Comparison of ENCODE assay signal across 8 cellular contexts in genomic region chr11:34492806-34493414, GRCh38. TPM values are rescaled to one million over a fixed set of nuclear protein-coding genes. Genes with fewer than 3 reads are reported as not detected.
DNase-seq lines count a peak whose midpoint lies in the region; ATAC-seq, FAIRE-seq and TF ChIP-seq lines count a peak whose summit lies in the region.

No MANE protein-coding gene starts in this region.

- H4K5ac ChIP-seq in H1 (ENCODE audit: insufficient read length, low read depth, low read length) = no peak overlapping the region

- no peak overlapping the region for H2AK5ac ChIP-seq in H1 (ENCODE audit: low read depth, low read length)

- H3K36me3 ChIP-seq in A673 (ENCODE audit: insufficient read depth, low read length, poor library complexity, severe bottlenecking) (no peaks in the 10 kb centered on the region), H1 (ENCODE audit: control insufficient read depth in 2 of 4, insufficient read depth in 4 of 4, low read length in 3 of 4) (no peaks in the 10 kb centered on the region), tibial nerve (no peaks in the 10 kb centered on the region)

- TF ChIP-seq EP300 in H1 (IDR thresholded peaks at IDR 0.05; ENCODE audit: borderline replicate concordance in 1 of 2, low read depth in 2 of 2, low read length in 2 of 2) (no peak), tibial nerve (IDR thresholded peaks at IDR 0.05) (no peak)

- H2AFZ ChIP-seq in H1 (ENCODE audit: low read length) = no peak overlapping the region

- no peaks in the 10 kb centered on the region for H3K27me3 ChIP-seq in A673 (replicated peaks; ENCODE audit: insufficient read depth, low read depth, low read length, poor library complexity)
- H3K27me3 ChIP-seq in H1 (replicated peaks in 1 of 4; ENCODE audit: control insufficient read depth in 3 of 4, extremely low read depth in 1 of 4, insufficient read depth in 3 of 4, low read length in 3 of 4) = no peaks in the 10 kb centered on the region
- H3K27me3 ChIP-seq in tibial nerve = no peaks in the 10 kb centered on the region

- H3K4me1 ChIP-seq in A673 (ENCODE audit: insufficient read depth, low read length, poor library complexity, severe bottlenecking) (no peaks in the 10 kb centered on the region), H1 (replicated peaks in 1 of 4; ENCODE audit: control insufficient read depth in 3 of 4, insufficient read depth in 4 of 4, low read length in 3 of 4) (no peaks in the 10 kb centered on the region), tibial nerve (peaks cover 0 to 7% (median 0%) of the 10 kb centered on the region in 4 donors)

- H3K79me2 ChIP-seq in H1 (ENCODE audit: control insufficient read depth in 1 of 2, insufficient read depth in 2 of 2, low read length in 2 of 2) = no peaks in the 10 kb centered on the region

- POLR2A ChIA-PET in A673 (lab: Charles Lee; ENCODE audit: low non-redundant PET) (interaction anchor here (0.5 kb wide), 1 partner anchor 65 kb away, joined by 13 read pairs; no protein-coding TSS in a partner anchor), H1 (lab: Charles Lee; ENCODE audit: partially characterized antibody) (no interaction called here)

- H3K14ac ChIP-seq in H1 (ENCODE audit: insufficient read length) = no peak overlapping the region

- H3K9me3 ChIP-seq in A673 (ENCODE audit: low read depth, low read length, poor library complexity, severe bottlenecking) (no peaks in the 10 kb centered on the region), H1 (ENCODE audit: insufficient read depth in 2 of 2, low read depth in 1 of 2, low read length in 1 of 2) (no peaks in the 10 kb centered on the region), tibial nerve (no peaks in the 10 kb centered on the region)

- no peak overlapping the region for H3K4me2 ChIP-seq in H1 (ENCODE audit: insufficient read depth in 1 of 2, low read depth in 2 of 2, low read length in 2 of 2)

- CTCF ChIA-PET in A673 (lab: Charles Lee) = interaction anchor here (0.7 to 1.9 kb wide), 8 partner anchors 127 to 684 kb away, joined by 3 to 15 read pairs (median 4); no protein-coding TSS in a partner anchor
- CTCF ChIA-PET in H1 (lab: Charles Lee; ENCODE audit: partially characterized antibody) = interaction anchor here (0.6 to 3.1 kb wide), 53 partner anchors 8 to 979 kb away, joined by 3 to 24 read pairs (median 3); partner anchors contain the start of gene CAT

- WGBS in H1 (ENCODE audit: extremely low coverage in 1 of 2, insufficient coverage in 1 of 2, insufficient read length in 1 of 2, insufficient replicate concordance in 2 of 2, low coverage in 1 of 2, low lambda C conversion rate in 2 of 2, missing lambda C conversion rate in 1 of 2), 2 experiments = 73% methylated on average over 8 of the region's 8 CpGs; no CpG with 5 or more reads in 1 of the 2 experiments
- WGBS in tibial nerve, 2 donors = 42% methylated on average over 8 of the region's 8 CpGs

- H3K27ac ChIP-seq in A673 (ENCODE audit: low read depth, low read length, poor library complexity, severe bottlenecking) (no peak overlapping the region), H1 (ENCODE audit: low read depth, low read length) (no peak overlapping the region), tibial nerve (no peak overlapping the region)

- H2BK15ac ChIP-seq in H1 (ENCODE audit: low read length) = no peak overlapping the region

- FAIRE-seq in H1 (lab: Jason Lieb, UNC) = peak; percentile 75

- no peak overlapping the region for H2BK20ac ChIP-seq in H1 (ENCODE audit: low read length)

- intact Hi-C loops in A673 (cut with micrococcal nuclease; ENCODE audit: unreplicated experiment) = loop anchor here (2.0 to 5.0 kb wide), 4 partner anchors 126 to 656 kb away; no protein-coding TSS in a partner anchor

- H3K23me2 ChIP-seq in H1 (ENCODE audit: low read depth, low read length) = no peaks in the 10 kb centered on the region

- TF ChIP-seq RAD21 in H1 (IDR thresholded peaks at IDR 0.05 in 1 of 2, conservative IDR thresholded peaks at IDR 0.05 in 1 of 2; ENCODE audit: low read depth in 2 of 2, low read length in 2 of 2) = peak; percentile 67 to 74

- TF ChIP-seq CTCF in A673 (conservative IDR thresholded peaks at IDR 0.05; ENCODE audit: low read depth, low read length) (peak; percentile 99), GM12873 (IDR thresholded peaks at IDR 0.05; ENCODE audit: insufficient read depth, low read depth, low read length, missing control alignments) (peak; percentile 56), H1 (IDR thresholded peaks at IDR 0.05; ENCODE audit: control extremely low read depth in 1 of 3, insufficient read depth in 1 of 3, low read depth in 1 of 3, low read length in 3 of 3) (peak in 2 of 3 experiments; percentile 52 to 67; a peak in 3 of 4 replicates), tibial nerve (IDR thresholded peaks at IDR 0.05) (peak; percentile 46 to 71 (median 56))

- no peak overlapping the region for H2BK12ac ChIP-seq in H1 (ENCODE audit: low read depth, low read length)

- no peak overlapping the region for H3K23ac ChIP-seq in H1 (ENCODE audit: insufficient read length)

- TF ChIP-seq POLR2A in H1 (IDR thresholded peaks at IDR 0.05; ENCODE audit: control extremely low read depth in 1 of 2, low read depth in 2 of 2, low read length in 2 of 2) (no peak), tibial nerve (IDR thresholded peaks at IDR 0.05) (no peak)

- H3K4ac ChIP-seq in H1 (replicated peaks; ENCODE audit: insufficient read length, low read depth, low read length) = no peak overlapping the region

- no peaks in the 10 kb centered on the region for H3K79me1 ChIP-seq in H1 (ENCODE audit: low read depth, low read length)

- no peak for ATAC-seq in HG03439 (IDR thresholded peaks at IDR 0.05; ENCODE audit: unreplicated experiment)

- no peak overlapping the region for H2BK120ac ChIP-seq in H1 (replicated peaks; ENCODE audit: low read depth, low read length)

- H2BK5ac ChIP-seq in H1 (ENCODE audit: low read depth, low read length) = no peak overlapping the region

- H4K91ac ChIP-seq in H1 (replicated peaks; ENCODE audit: insufficient read length, low read length) = no peak overlapping the region

- no peak overlapping the region for H4K8ac ChIP-seq in H1 (ENCODE audit: extremely low read depth, insufficient read depth, low read length)

- no peak overlapping the region for H3K4me3 ChIP-seq in A673 (ENCODE audit: low read depth, low read length, poor library complexity, severe bottlenecking)
- H3K4me3 ChIP-seq in H1 (ENCODE audit: extremely low read depth in 1 of 4, insufficient read depth in 2 of 4, low read depth in 3 of 4, low read length in 4 of 4) = no peak overlapping the region
- H3K4me3 ChIP-seq in tibial nerve = no peak overlapping the region

- H3K9ac ChIP-seq in H1 (replicated peaks in 1 of 4; ENCODE audit: extremely low read depth in 1 of 4, low read depth in 3 of 4, low read length in 3 of 4) = no peak overlapping the region

- DNase-seq in A673 (ENCODE audit: low spot score) = peak; percentile 91
- peak; percentile 59 for DNase-seq in NCI-H2029 (lab: John Stamatoyannopoulos, UW)
- DNase-seq in UCSD-AML1 (lab: John Stamatoyannopoulos, UW; ENCODE audit: unreplicated experiment) = peak; percentile 23
- DNase-seq in H1 (ENCODE audit: low read depth in 1 of 2, low spot score in 2 of 2) = peak; percentile 7 to 65
- DNase-seq in midbrain (lab: John Stamatoyannopoulos, UW) = peak; percentile 61
- DNase-seq in tibial nerve (ENCODE audit: low spot score in 2 of 2) = peak; percentile 68 to 91

- H3K18ac ChIP-seq in H1 (ENCODE audit: extremely low read depth, low read length) = no peak overlapping the region

- H4K20me1 ChIP-seq in H1 (replicated peaks in 1 of 2; ENCODE audit: control insufficient read depth in 1 of 2, insufficient read depth in 2 of 2, low read length in 2 of 2) = no peaks in the 10 kb centered on the region

- no TSS peak for BruUV-seq in A673 (replicated peaks; lab: Mats Ljungman, UMichigan)

- no peak overlapping the region for H3K56ac ChIP-seq in H1 (replicated peaks; ENCODE audit: insufficient read length, low read depth, low read length)

TF ChIP-seq in H1, 55 proteins besides CTCF, POLR2A, EP300 and RAD21:
- TF ChIP-seq TEAD4 (IDR thresholded peaks at IDR 0.05; ENCODE audit: low read depth, low read length) = peak; percentile 22; the same call in 1 of the 2 replicates
- no peak for TF ChIP-seq RFX5 (IDR thresholded peaks at IDR 0.05; ENCODE audit: borderline replicate concordance, low read depth, low read length)
- 0 out of 2 replicates have a peak, but pooled peaks have one; percentile 13 for TF ChIP-seq CEBPB (IDR thresholded peaks at IDR 0.05; ENCODE audit: low read depth, low read length)
TF ChIP-seq in H1: peak in this region for 2.

RNA-seq across cellular contexts. Expression of gene ELF5, which starts 20.7 kb away (rescaled TPM):
- total RNA-seq in A673 (2021) (not detected in 2 replicates), tibial nerve (not detected)
- total RNA-seq in H1 (2021; fragmentation: NEBNext Ultra II Directional; extraction: Animal tissue kit (Norgen Biotek cat#: 25700)) = not detected in 2 replicates
- polyA plus RNA-seq in H1 (2011; rRNA removed) = not detected in 2 replicates
- polyA plus RNA-seq in H1 (2011; cell fraction: cytosol; rRNA removed) = not detected
- not detected for polyA plus RNA-seq in H1 (2011; cell fraction: nucleus; rRNA removed)
- not detected in 4 replicates for polyA plus RNA-seq in H1 (2012, experiment 1 of 2)
- not detected for polyA plus RNA-seq in H1 (2012, experiment 2 of 2)
- not detected for polyA plus RNA-seq in H1 (2013, experiment 1 of 2)
- polyA plus RNA-seq in H1 (2013, experiment 2 of 2) = not detected
- polyA minus RNA-seq in H1 (2011; rRNA and poly(A)+ RNA removed) = not detected in 2 replicates
- not detected for polyA minus RNA-seq in H1 (2011; cell fraction: cytosol; rRNA and poly(A)+ RNA removed)
- not detected for polyA minus RNA-seq in H1 (2011; cell fraction: nucleus; rRNA and poly(A)+ RNA removed)

RNA-seq across cellular contexts. Expression of gene CAT, which starts 54.2 kb away (rescaled TPM):
- 26.6 and 38.3 TPM in 2 replicates for total RNA-seq in A673 (2021)
- 14.3 and 15.0 TPM in 2 replicates for total RNA-seq in H1 (2021; fragmentation: NEBNext Ultra II Directional; extraction: Animal tissue kit (Norgen Biotek cat#: 25700))
- polyA plus RNA-seq in H1 (2011; rRNA removed) = 7.3 and 9.6 TPM in 2 replicates
- 10.4 TPM for polyA plus RNA-seq in H1 (2011; cell fraction: cytosol; rRNA removed)
- polyA plus RNA-seq in H1 (2011; cell fraction: nucleus; rRNA removed) = 13.2 TPM
- 5.8 to 7.0 TPM (median 6.8 TPM) in 4 replicates for polyA plus RNA-seq in H1 (2012, experiment 1 of 2)
- polyA plus RNA-seq in H1 (2012, experiment 2 of 2) = 1.5 TPM
- polyA plus RNA-seq in H1 (2013, experiment 1 of 2) = 8.7 TPM
- 7.2 TPM for polyA plus RNA-seq in H1 (2013, experiment 2 of 2)
- 8.6 and 11.6 TPM in 2 replicates for polyA minus RNA-seq in H1 (2011; rRNA and poly(A)+ RNA removed)
- 8.3 TPM for polyA minus RNA-seq in H1 (2011; cell fraction: cytosol; rRNA and poly(A)+ RNA removed)
- polyA minus RNA-seq in H1 (2011; cell fraction: nucleus; rRNA and poly(A)+ RNA removed) = 11.2 TPM
- total RNA-seq in tibial nerve = 100 to 1,000 TPM; 101 to 230 (median 147) TPM

Comparison
In these comparisons a context has a peak if more than half of its experiments do, and no peak if none do; other contexts are left out.
1. DNase-seq: peak in every context shown above with its lines; median percentile 91 in A673; 80 in tibial nerve; 61 in midbrain; 59 in NCI-H2029; 36 in H1; 23 in UCSD-AML1.